ENCODE assay signal across 8 cellular contexts in genomic region chr12:96061864-96062453, GRCh38. TPM values are rescaled to one million over a fixed set of nuclear protein-coding genes. Genes with fewer than 3 reads are reported as not detected.
DNase-seq lines count a peak whose midpoint lies in the region; ATAC-seq and TF ChIP-seq lines count a peak whose summit lies in the region.

No MANE protein-coding gene starts in this region.

- H3K27me3 Mint-ChIP-seq in glutamatergic neuron (ENCODE audit: unreplicated experiment), result peaks cover 2% of the 10 kb centered on the region

- H3K27ac ChIP-seq in SJSA1 (no peak overlapping the region), vagina (no peak overlapping the region)

- H3K4me1 ChIP-seq in SJSA1 (replicated peaks), result no peaks in the 10 kb centered on the region
- H3K4me1 ChIP-seq in vagina, result no peaks in the 10 kb centered on the region

- H3K4me3 ChIP-seq in SJSA1 (no peak overlapping the region), vagina (no peak overlapping the region)

- H3K9me3 ChIP-seq in SJSA1 (replicated peaks) (0 out of 2 replicates have a peak, but pooled peaks cover 7% of the 10 kb centered on the region), vagina (no peaks in the 10 kb centered on the region)

- H3K27me3 ChIP-seq in SJSA1 (replicated peaks), result peaks cover 34% of the 10 kb centered on the region
- H3K27me3 ChIP-seq in vagina, result no peaks in the 10 kb centered on the region

- TF ChIP-seq POLR2A in vagina (IDR thresholded peaks at IDR 0.05), result no peak

- peaks cover 4% of the 10 kb centered on the region for H3K9me3 Mint-ChIP-seq in glutamatergic neuron (ENCODE audit: unreplicated experiment)

- intact Hi-C loops in posterior vena cava (cut with DNase I) (loop anchor here (2.0 to 10.0 kb wide), 5 partner anchors 155 to 453 kb away; partner anchors contain the start of gene CDK17 (in 1 of the 2)), vagina (cut with DNase I) (loop anchor here (2.0 kb wide), 2 partner anchors 155 to 453 kb away; no protein-coding TSS in a partner anchor)

- no peak overlapping the region for H3K27ac Mint-ChIP-seq in glutamatergic neuron (ENCODE audit: unreplicated experiment)

- DNase-seq in DMS53 treated with DMSO at 0.1 percent for 48 hours (lab: John Stamatoyannopoulos, UW; ENCODE audit: unreplicated experiment) (peak; percentile 88), SJSA1 (ENCODE audit: low read depth in 1 of 2, low spot score in 2 of 2) (peak; percentile 92 to 94), glutamatergic neuron (peak; percentile 73), posterior vena cava (ENCODE audit: low spot score) (peak; percentile 84), vagina (ENCODE audit: extremely low spot score in 2 of 2) (no peak)
- peak; percentile 12 to 61 (median 37) for DNase-seq in activated naive CD4-positive, alpha-beta T cell (lab: John Stamatoyannopoulos, UW)

- H3K36me3 Mint-ChIP-seq in glutamatergic neuron (ENCODE audit: unreplicated experiment), result no peaks in the 10 kb centered on the region

- no peak overlapping the region for H3K4me3 Mint-ChIP-seq in glutamatergic neuron (ENCODE audit: unreplicated experiment)

- no peaks in the 10 kb centered on the region for H3K36me3 ChIP-seq in SJSA1
- no peaks in the 10 kb centered on the region for H3K36me3 ChIP-seq in vagina

- peak; percentile 78 for ATAC-seq in GM21717 (IDR thresholded peaks at IDR 0.05; ENCODE audit: unreplicated experiment)

- TF ChIP-seq CTCF in LNCAP (IDR thresholded peaks at IDR 0.05), result peak; percentile 81
- peak; percentile 82 for TF ChIP-seq CTCF in glutamatergic neuron (IDR thresholded peaks at IDR 0.05; ENCODE audit: partially characterized antibody, unreplicated experiment)
- peak; percentile 86 to 97 (median 93) for TF ChIP-seq CTCF in vagina (IDR thresholded peaks at IDR 0.05)

- H3K4me1 Mint-ChIP-seq in glutamatergic neuron (ENCODE audit: low read depth, unreplicated experiment), result peaks cover 4% of the 10 kb centered on the region

RNA-seq across cellular contexts. Expression of gene LTA4H, which starts 26.6 kb away (rescaled TPM):
- 537 and 538 TPM in 2 replicates for total RNA-seq in SJSA1 (2014; rRNA removed; shearing (Covaris generic))
- total RNA-seq in glutamatergic neuron (ENCODE audit: unreplicated experiment) (27.6 TPM), posterior vena cava (10 to 100 TPM; 38.2 to 38.4 TPM), vagina (71.5 TPM)

Comparison
In these comparisons a context has a peak if more than half of its experiments do, and no peak if none do; other contexts are left out.
1. DNase-seq: peak in DMS53 treated with DMSO at 0.1 percent for 48 hours (single experiment), SJSA1 (2 of 2), activated naive CD4-positive, alpha-beta T cell (4 of 4), glutamatergic neuron (single experiment) and posterior vena cava (single experiment); none in vagina (0 of 2).
2. Peak in every context shown above with its lines, with median percentiles within 50 percentile points of each other: CTCF ChIP-seq.